In the genomic region with DNA sequence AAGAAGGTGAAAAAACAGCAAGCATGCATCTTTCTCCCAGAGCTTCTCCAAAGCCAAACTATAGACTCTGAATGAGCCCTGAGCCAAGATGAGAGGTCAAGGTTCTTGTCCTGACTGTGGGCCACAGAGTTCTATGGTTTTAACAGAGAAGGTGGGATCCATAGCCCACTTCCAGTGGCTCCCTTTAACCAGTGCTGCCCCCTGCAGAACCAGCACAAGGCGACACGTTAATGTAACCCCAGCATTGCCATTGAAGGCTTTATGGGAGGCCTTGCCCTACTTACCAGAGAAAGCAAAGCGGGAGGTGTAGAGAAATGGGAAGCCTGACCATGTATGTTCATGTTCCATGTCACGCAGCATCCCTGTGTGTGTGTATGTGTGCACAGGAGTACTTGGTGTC, we compare ENCODE assay signal across 1 cellular context.
TF ChIP-seq lines count a peak whose summit lies in the region.

No MANE protein-coding gene starts in this region.

TF ChIP-seq in HCT116, 20 proteins besides CTCF, POLR2A, EP300 and RAD21 (continued from another document):
- TF ChIP-seq, protein P1, sequence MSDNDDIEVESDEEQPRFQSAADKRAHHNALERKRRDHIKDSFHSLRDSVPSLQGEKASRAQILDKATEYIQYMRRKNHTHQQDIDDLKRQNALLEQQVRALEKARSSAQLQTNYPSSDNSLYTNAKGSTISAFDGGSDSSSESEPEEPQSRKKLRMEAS (IDR thresholded peaks at IDR 0.05) = no peak
- TF ChIP-seq ZNF274 (IDR thresholded peaks at IDR 0.05; ENCODE audit: low read depth, low read length) = no peak
- no peak for TF ChIP-seq SRF (IDR thresholded peaks at IDR 0.05; ENCODE audit: low read depth)
- no peak for TF ChIP-seq SIN3A (IDR thresholded peaks at IDR 0.05; ENCODE audit: low read depth)
